Comparison of ENCODE assay signal across 24 cellular contexts in the genomic region with DNA sequence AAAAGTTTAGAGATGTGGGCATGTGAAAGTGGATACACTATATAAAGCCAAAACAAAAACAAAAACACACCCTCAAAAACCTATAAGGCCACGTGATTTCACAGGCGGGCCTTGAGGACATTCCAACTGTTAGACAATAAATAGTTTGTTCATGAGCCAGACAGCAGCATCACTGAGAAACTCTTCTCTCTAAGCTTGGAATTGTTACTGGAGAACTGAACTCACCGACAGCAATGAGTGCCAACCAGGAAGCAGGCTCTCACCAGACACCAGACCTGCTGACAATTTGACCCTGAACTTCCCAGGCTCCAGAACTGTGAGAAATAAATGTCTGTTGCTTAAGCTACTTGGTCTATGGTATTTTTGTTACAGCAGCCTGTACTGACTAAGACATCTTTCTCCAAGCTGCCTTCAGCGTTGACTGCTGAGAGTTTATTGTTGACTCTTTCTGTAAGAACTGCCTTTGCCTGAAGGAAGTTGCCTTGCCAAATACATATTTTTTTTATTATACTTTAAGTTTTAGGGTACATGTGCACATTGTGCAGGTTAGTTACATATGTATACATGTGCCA.
"Had no signal": no experiment of that assay in that cellular context is flagged by ENCODE, and none has a peak within 500 bp of the region (broad histone marks: within the 10 kb centered on the region; RNA-seq: fewer than 3 reads in every experiment).

No MANE protein-coding gene starts in this region.

- H3K4me3 ChIP-seq: colonic mucosa, dorsolateral prefrontal cortex, esophagus muscularis mucosa, hepatocyte, left ventricle myocardium inferior, ovary, prostate gland, thoracic aorta, vagina had no signal

- H3K36me3 ChIP-seq: colonic mucosa, esophagus muscularis mucosa, left ventricle myocardium inferior, ovary, prostate gland, thoracic aorta, vagina had no signal

- DNase-seq: activated B cell treated with CpG ODN at 0.5 μM for 24 hours; activated CD4-positive, alpha-beta T cell treated with anti-CD3 and anti-CD28 coated beads for 36 hours; activated CD4-positive, alpha-beta T cell treated with anti-CD3 and anti-CD28 coated beads, Interleukin-2, amount 50 U/mL, for 48 hours; activated naive CD4-positive, alpha-beta T cell treated with Interleukin-2 at 50 U/mL for 16 hours; activated naive CD8-positive, alpha-beta T cell treated with anti-CD3 and anti-CD28 coated beads for 36 hours; activated T-cell treated with anti-CD3 and anti-CD28 coated beads, Interleukin-2, amount 50 U/mL, for 48 hours; colonic mucosa; dorsolateral prefrontal cortex; effector memory CD8-positive, alpha-beta T cell; immature natural killer cell; kidney glomerular epithelial cell; left ventricle myocardium inferior; ovary; stimulated activated CD4-positive, alpha-beta T cell treated with anti-CD3 and anti-CD28 coated beads, Interleukin-4, amount 100 ng/mL, for 24 hours; stimulated activated naive CD4-positive, alpha-beta T cell treated with Interleukin-2 at 50 U/mL for 16 hours had no signal

- H3K9me3 ChIP-seq: colonic mucosa, esophagus muscularis mucosa, left ventricle myocardium inferior, ovary, prostate gland, thoracic aorta, vagina had no signal

- H3K27ac ChIP-seq: colonic mucosa, dorsolateral prefrontal cortex, esophagus muscularis mucosa, hepatocyte, left ventricle myocardium inferior, ovary, prostate gland, thoracic aorta, vagina had no signal

- H3K27me3 ChIP-seq: colonic mucosa, dorsolateral prefrontal cortex, esophagus muscularis mucosa, hepatocyte, ovary, vagina had no signal

- FAIRE-seq: astrocyte, bronchial epithelial cell, endothelial cell of umbilical vein had no signal

- ATAC-seq: activated CD4-positive, alpha-beta T cell treated with anti-CD3 and anti-CD28 coated beads for 36 hours; effector memory CD8-positive, alpha-beta T cell; natural killer cell treated with Interleukin-12 subunit alpha and Interleukin-12 subunit beta and Interleukin-15 and Interleukin-18, amount 100 ng/mL, for 72 hours had no signal

- H3K4me1 ChIP-seq: colonic mucosa, esophagus muscularis mucosa, left ventricle myocardium inferior, prostate gland, vagina had no signal
